7 cellular contexts compared by ENCODE assay signal in genomic region chr12:47818701-47819543, GRCh38. TPM values are rescaled to one million over a fixed set of nuclear protein-coding genes. Genes with fewer than 3 reads are reported as not detected.
DNase-seq lines count a peak whose midpoint lies in the region; ATAC-seq, FAIRE-seq and TF ChIP-seq lines count a peak whose summit lies in the region.

No MANE protein-coding gene starts in this region.

- H3K4me3 ChIP-seq in bronchial epithelial cell (ENCODE audit: low read depth, low read length): peak overlapping the region; percentile 80

- ATAC-seq in HG03025 (IDR thresholded peaks at IDR 0.05; ENCODE audit: low FRiP score, unreplicated experiment) (peak; percentile 29), SK-N-SH treated with all-trans-retinoic acid at 6 μM for 48 hours (peak; percentile 5), GM18907 (IDR thresholded peaks at IDR 0.05; ENCODE audit: unreplicated experiment) (no peak)

- TF ChIP-seq CTCF in bronchial epithelial cell (IDR thresholded peaks at IDR 0.05; ENCODE audit: insufficient read depth, low read length, severe bottlenecking): peak; percentile 19

- peak; percentile 39 for TF ChIP-seq POLR2A in GM15510 (IDR thresholded peaks at IDR 0.05; ENCODE audit: borderline replicate concordance, extremely low read depth, insufficient read length)

- FAIRE-seq in bronchial epithelial cell (lab: Jason Lieb, UNC): no peak

- H3K27me3 ChIP-seq in bronchial epithelial cell (ENCODE audit: control insufficient read depth, insufficient read depth, low read length): no peaks in the 10 kb centered on the region

- peaks cover 2% of the 10 kb centered on the region for H3K36me3 ChIP-seq in bronchial epithelial cell (ENCODE audit: control insufficient read depth, insufficient read depth, low read length)

- DNase-seq in bronchial epithelial cell (ENCODE audit: low read depth) (no peak), kidney tubule cell (ENCODE audit: low spot score) (peak; percentile 52)
- DNase-seq in stimulated activated CD4-positive, alpha-beta T cell treated with anti-CD3 and anti-CD28 coated beads, Interleukin-1b, Interleukin-23, amount 100 ng/mL, for 48 hours: peak; percentile 49

TF ChIP-seq in SK-N-SH treated with all-trans-retinoic acid at 6 μM for 48 hours, 23 proteins besides CTCF, POLR2A, EP300 and RAD21:
- no peak for TF ChIP-seq CSDC2 (CRISPR knock-in tag; IDR thresholded peaks at IDR 0.05)
- no peak for TF ChIP-seq ZNF70 (CRISPR knock-in tag; IDR thresholded peaks at IDR 0.05)
- no peak for TF ChIP-seq CREB5 (CRISPR knock-in tag; IDR thresholded peaks at IDR 0.05; ENCODE audit: low read depth)
- TF ChIP-seq BACH2 (CRISPR knock-in tag; IDR thresholded peaks at IDR 0.05; ENCODE audit: borderline replicate concordance): no peak
- TF ChIP-seq ZNF8 (CRISPR knock-in tag; IDR thresholded peaks at IDR 0.05): no peak
- TF ChIP-seq ZNF565 (CRISPR knock-in tag; conservative IDR thresholded peaks at IDR 0.05; ENCODE audit: low read depth): no peak
- no peak for TF ChIP-seq RARB (CRISPR knock-in tag; IDR thresholded peaks at IDR 0.05)
TF ChIP-seq in SK-N-SH treated with all-trans-retinoic acid at 6 μM for 48 hours: peak in this region for 0.

RNA-seq across cellular contexts. Expression of gene HDAC7, which starts 0.8 kb away (rescaled TPM):
- total RNA-seq in bronchial epithelial cell: 7.1 and 9.0 TPM in 2 replicates

RNA-seq across cellular contexts. Expression of gene SLC48A1, which starts 45.9 kb away (rescaled TPM):
- 7.3 and 10.3 TPM in 2 replicates for total RNA-seq in bronchial epithelial cell
